11 cellular contexts compared by ENCODE assay signal in genomic region chr3:127749361-127749760, GRCh38.
DNase-seq lines count a peak whose midpoint lies in the region; ATAC-seq and TF ChIP-seq lines count a peak whose summit lies in the region.
"Had no signal": no experiment of that assay in that cellular context is flagged by ENCODE, and none has a peak within 500 bp of the region (broad histone marks: within the 10 kb centered on the region; RNA-seq: fewer than 3 reads in every experiment).

No MANE protein-coding gene starts in this region.

- peaks cover 40% of the 10 kb centered on the region for H3K4me1 ChIP-seq in Loucy (ENCODE audit: insufficient read depth, low read length, poor library complexity, severe bottlenecking)
- peaks cover 42% of the 10 kb centered on the region for H3K4me1 ChIP-seq in osteoblast (ENCODE audit: insufficient read depth, low read length)

- H3K9me3 Mint-ChIP-seq in chondrocyte (ENCODE audit: low read depth) (no peaks in the 10 kb centered on the region), immature natural killer cell (no peaks in the 10 kb centered on the region)

- H3K36me3 ChIP-seq in Loucy (ENCODE audit: insufficient read depth, low read length) (peaks cover 34% of the 10 kb centered on the region; the same call in 1 of the 2 replicates), osteoblast (ENCODE audit: insufficient read depth, low read length) (no peaks in the 10 kb centered on the region)
- H3K36me3 ChIP-seq: brain microvascular endothelial cell had no signal

- no peak overlapping the region for H3K4me3 Mint-ChIP-seq in chondrocyte (ENCODE audit: unreplicated experiment)
- H3K4me3 Mint-ChIP-seq in immature natural killer cell = no peak overlapping the region
- H3K4me3 Mint-ChIP-seq: activated CD4-positive, alpha-beta T cell treated with anti-CD3 and anti-CD28 coated beads for 36 hours had no signal

- no peaks in the 10 kb centered on the region for H3K27me3 ChIP-seq in AG04450 (ENCODE audit: control insufficient read depth, insufficient read depth, low read length)
- H3K27me3 ChIP-seq in Loucy (ENCODE audit: insufficient read depth, low read length, poor library complexity, severe bottlenecking) = no peaks in the 10 kb centered on the region
- no peaks in the 10 kb centered on the region for H3K27me3 ChIP-seq in osteoblast (ENCODE audit: insufficient read depth, low read length)
- H3K27me3 ChIP-seq: brain microvascular endothelial cell had no signal

- H3K36me3 Mint-ChIP-seq in chondrocyte (ENCODE audit: low read depth) (peaks cover 1% of the 10 kb centered on the region), immature natural killer cell (no peaks in the 10 kb centered on the region)

- CTCF ChIA-PET in AG04450 (lab: Charles Lee) = no interaction called here

- H3K9me3 ChIP-seq in AG04450 (ENCODE audit: control insufficient read depth, insufficient read depth, low read length) = no peaks in the 10 kb centered on the region
- no peaks in the 10 kb centered on the region for H3K9me3 ChIP-seq in Loucy (ENCODE audit: insufficient read depth, low read depth, low read length)
- H3K9me3 ChIP-seq in osteoblast (ENCODE audit: low read depth, low read length) = no peaks in the 10 kb centered on the region

- H3K27ac ChIP-seq in AG04450 (ENCODE audit: low read depth, low read length) = peak overlapping the region; percentile 82
- peak overlapping the region; percentile 64 for H3K27ac ChIP-seq in osteoblast (ENCODE audit: low read depth, low read length)
- H3K27ac ChIP-seq: brain microvascular endothelial cell had no signal

- no peak for DNase-seq in AG04450 (ENCODE audit: low read depth, low spot score)
- DNase-seq in chondrocyte (ENCODE audit: low spot score) = no peak
- DNase-seq in osteoblast (ENCODE audit: insufficient read length, low spot score, missing footprints) = no peak
- DNase-seq in immature natural killer cell = no peak
- no peak for DNase-seq in HPDE6-E6E7 (ENCODE audit: extremely low spot score)
- DNase-seq in NCI-H526 (lab: John Stamatoyannopoulos, UW) = no peak
- DNase-seq: activated CD4-positive, alpha-beta T cell treated with anti-CD3 and anti-CD28 coated beads for 36 hours; brain microvascular endothelial cell; NCI-H2107 had no signal

- H3K27me3 Mint-ChIP-seq in chondrocyte (ENCODE audit: low read depth) (no peaks in the 10 kb centered on the region), immature natural killer cell (ENCODE audit: low read depth in 3 of 3) (peaks cover 0 to 4% (median 0%) of the 10 kb centered on the region in 3 donors)

- TF ChIP-seq CTCF in AG04450 (IDR thresholded peaks at IDR 0.05; ENCODE audit: low read depth, low read length) = no peak
- no peak for TF ChIP-seq CTCF in Loucy (conservative IDR thresholded peaks at IDR 0.05; ENCODE audit: low read length)
- TF ChIP-seq CTCF in chondrocyte (IDR thresholded peaks at IDR 0.05) = no peak
- no peak for TF ChIP-seq CTCF in osteoblast (IDR thresholded peaks at IDR 0.05; ENCODE audit: extremely low read depth, low read depth, low read length)

- H3F3A ChIP-seq in Loucy (ENCODE audit: low read depth) = no peaks in the 10 kb centered on the region

- POLR2A ChIA-PET in AG04450 (lab: Yijun Ruan, JAX) = interaction anchor here (0.7 kb wide), 1 partner anchor 13 kb away, joined by 3 read pairs; no protein-coding TSS in a partner anchor

- H4K20me1 ChIP-seq in Loucy (ENCODE audit: insufficient read depth, low read length, poor library complexity, severe bottlenecking) (no peaks in the 10 kb centered on the region), osteoblast (ENCODE audit: insufficient read depth, low read length) (peaks cover 2% of the 10 kb centered on the region)

- H3K4me2 ChIP-seq in Loucy (ENCODE audit: low read depth, low read length, poor library complexity, severe bottlenecking) (no peak overlapping the region), osteoblast (ENCODE audit: insufficient read depth, low read length) (peak overlapping the region; percentile 24)

- no peak overlapping the region for H2AFZ ChIP-seq in Loucy (ENCODE audit: low read length)
- no peak overlapping the region for H2AFZ ChIP-seq in osteoblast (ENCODE audit: low read length)

- H3K4me1 Mint-ChIP-seq in chondrocyte (ENCODE audit: low read depth) (peaks cover 68% of the 10 kb centered on the region), immature natural killer cell (no peaks in the 10 kb centered on the region)

- H3K79me2 ChIP-seq in Loucy (ENCODE audit: insufficient read depth, low read length) (peaks cover 84% of the 10 kb centered on the region), osteoblast (ENCODE audit: insufficient read depth, low read length) (peaks cover 11% of the 10 kb centered on the region)

- H3K27ac Mint-ChIP-seq in chondrocyte (ENCODE audit: unreplicated experiment) (peak overlapping the region; percentile 97), immature natural killer cell (no peak overlapping the region)
- H3K27ac Mint-ChIP-seq: activated CD4-positive, alpha-beta T cell treated with anti-CD3 and anti-CD28 coated beads for 36 hours had no signal

- no peak overlapping the region for H3K4me3 ChIP-seq in AG04450 (ENCODE audit: low read depth, low read length)
- H3K4me3 ChIP-seq in Loucy (ENCODE audit: low read length, poor library complexity, severe bottlenecking) = no peak overlapping the region
- H3K4me3 ChIP-seq in osteoblast (ENCODE audit: insufficient read depth, low read length) = no peak overlapping the region

- peak overlapping the region; percentile 61 for H3K9ac ChIP-seq in Loucy (ENCODE audit: low read depth, low read length, poor library complexity, severe bottlenecking)

- no peaks in the 10 kb centered on the region for H3K9me2 ChIP-seq in Loucy (replicated peaks; ENCODE audit: low read depth, low read length)

- ATAC-seq in HG03025 (IDR thresholded peaks at IDR 0.05; ENCODE audit: low FRiP score, unreplicated experiment) = no peak
- ATAC-seq: activated CD4-positive, alpha-beta T cell treated with anti-CD3 and anti-CD28 coated beads for 36 hours had no signal
